ENCODE assay signal across 8 cellular contexts in the genomic region with DNA sequence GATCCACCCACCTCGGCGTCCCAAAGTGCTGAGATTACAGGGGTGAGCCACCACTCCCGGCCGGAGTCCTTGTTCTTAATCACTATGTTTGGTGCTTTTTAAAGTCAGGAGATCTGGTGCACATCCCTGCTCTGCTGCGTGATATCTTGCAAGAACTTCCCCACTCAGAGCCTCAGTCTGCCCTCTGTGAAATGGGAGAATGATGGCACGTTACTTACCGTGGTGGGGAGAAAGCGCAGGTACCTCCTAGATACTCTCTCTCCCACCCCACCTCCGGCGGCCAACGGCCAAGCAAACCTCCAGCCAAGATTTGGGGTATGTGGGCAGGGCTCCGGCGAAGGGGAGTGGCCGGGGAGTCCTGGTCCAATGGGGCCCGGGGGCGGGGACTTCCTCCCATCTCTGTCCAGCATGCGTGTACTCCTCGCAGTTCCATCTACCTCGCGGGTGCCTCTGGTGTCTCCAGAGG. TPM values are rescaled to one million over a fixed set of nuclear protein-coding genes. Genes with fewer than 3 reads are reported as not detected.
DNase-seq lines count a peak whose midpoint lies in the region; ATAC-seq and TF ChIP-seq lines count a peak whose summit lies in the region.

A gene (plus strand): TSS at position 424 of the 466 bp plus-strand sequence. CDS start 139 bp downstream, outside the sequence.

- peaks cover 11% of the 10 kb centered on the region for H3K4me1 Mint-ChIP-seq in central memory CD8-positive, alpha-beta T cell

- no peaks in the 10 kb centered on the region for H3K9me3 Mint-ChIP-seq in central memory CD8-positive, alpha-beta T cell

- DNase-seq in GM19238 (ENCODE audit: insufficient read length, low spot score) (peak; percentile 73), T-helper 22 cell (ENCODE audit: low read depth) (peak; percentile 21), lower lobe of right lung (peak; percentile 79), superior temporal gyrus (ENCODE audit: extremely low spot score) (peak; percentile 23), NCI-H510A treated with DMSO at 0.1 percent for 48 hours (lab: John Stamatoyannopoulos, UW) (no peak), NCI-H128 (lab: John Stamatoyannopoulos, UW; ENCODE audit: unreplicated experiment) (no peak)
- DNase-seq in central memory CD8-positive, alpha-beta T cell (ENCODE audit: low spot score in 2 of 2) = no peak

- H3K4me3 ChIP-seq in lower lobe of right lung = peak within 1 kb of the TSS; percentile 8

- H3K4me1 ChIP-seq in lower lobe of right lung = no peaks in the 10 kb centered on the region

- H3K9me3 ChIP-seq in lower lobe of right lung = no peaks in the 10 kb centered on the region

- peaks cover 36% of the 10 kb centered on the region for H3K27me3 ChIP-seq in lower lobe of right lung (ENCODE audit: low read depth)

- H3K27ac ChIP-seq in lower lobe of right lung = no peak within 1 kb of the TSS

- no peak for TF ChIP-seq CTCF in lower lobe of right lung (IDR thresholded peaks at IDR 0.05)

- intact Hi-C loops in lower lobe of right lung (cut with DNase I) = no loop called here

- H3K36me3 Mint-ChIP-seq in central memory CD8-positive, alpha-beta T cell (ENCODE audit: insufficient read depth) = no peaks in the 10 kb centered on the region

- H3K36me3 ChIP-seq in lower lobe of right lung = no peaks in the 10 kb centered on the region

- no peak for ATAC-seq in central memory CD8-positive, alpha-beta T cell (replicated peaks; ENCODE audit: extremely low read depth, poor library complexity, severe bottlenecking)
- peak; percentile 74 to 85 for ATAC-seq in lower lobe of right lung
- ATAC-seq in HG02884 (IDR thresholded peaks at IDR 0.05; ENCODE audit: unreplicated experiment) = no peak

- H3K4me3 Mint-ChIP-seq in central memory CD8-positive, alpha-beta T cell = peak within 1 kb of the TSS; percentile 26

- H3K27me3 Mint-ChIP-seq in central memory CD8-positive, alpha-beta T cell = peaks cover 55% of the 10 kb centered on the region

- H3K27ac Mint-ChIP-seq in central memory CD8-positive, alpha-beta T cell (ENCODE audit: low read depth) = no peak within 1 kb of the TSS

RNA-seq across cellular contexts. Expression of the gene that starts here (rescaled TPM):
- 9.2 TPM for total RNA-seq in lower lobe of right lung

Comparison
In these comparisons a context has a peak if more than half of its experiments do, and no peak if none do; other contexts are left out.
1. DNase-seq: peak in GM19238 (single experiment), T-helper 22 cell (single experiment), lower lobe of right lung (single experiment) and superior temporal gyrus (single experiment); none in central memory CD8-positive, alpha-beta T cell (0 of 2), NCI-H510A treated with DMSO at 0.1 percent for 48 hours (single experiment) and NCI-H128 (single experiment).
2. ATAC-seq: peak in lower lobe of right lung (2 of 2); none in central memory CD8-positive, alpha-beta T cell (single experiment) and HG02884 (single experiment).